In genomic region chr14:92122351-92122677, GRCh38 we compare ENCODE assay signal across 8 cellular contexts. TPM values are rescaled to one million over a fixed set of nuclear protein-coding genes. Genes with fewer than 3 reads are reported as not detected.
DNase-seq lines count a peak whose midpoint lies in the region; ATAC-seq and TF ChIP-seq lines count a peak whose summit lies in the region.

No MANE protein-coding gene starts in this region.

- H2AFZ ChIP-seq in parathyroid adenoma, result peak overlapping the region; percentile 99

- 0 to 1% methylated on average over 22 of the region's 22 CpGs for WGBS in heart right ventricle, 2 donors

- no peak for TF ChIP-seq CTCF in GM13977 (IDR thresholded peaks at IDR 0.05; ENCODE audit: extremely low read depth, insufficient read depth, missing control alignments)
- TF ChIP-seq CTCF in LNCaP clone FGC (IDR thresholded peaks at IDR 0.05; ENCODE audit: control insufficient read depth, extremely low read depth, insufficient read depth), result no peak
- TF ChIP-seq CTCF in heart right ventricle (IDR thresholded peaks at IDR 0.05), result no peak
- no peak for TF ChIP-seq CTCF in parathyroid adenoma (IDR thresholded peaks at IDR 0.05)

- H3K9ac ChIP-seq in parathyroid adenoma, result peak overlapping the region; percentile 88

- intact Hi-C loops in heart right ventricle (cut with DNase I), result loop anchor here in 3 of 10 donors (10.0 kb wide), 3 partner anchors 472 to 562 kb away; no protein-coding TSS in a partner anchor

- H3K36me3 ChIP-seq in heart right ventricle (peaks cover 0 to 45% (median 15%) of the 10 kb centered on the region in 9 donors), parathyroid adenoma (ENCODE audit: control insufficient read depth, insufficient read depth, low read length) (no peaks in the 10 kb centered on the region)

- in situ Hi-C loops in GM13977 (cut with MboI; ENCODE audit: low pct_unique_long_range_greater_than_20kb, low sequenced_read_pairs, unreplicated experiment), result no loop called here

- no peaks in the 10 kb centered on the region for H3K9me3 Mint-ChIP-seq in activated naive CD4-positive, alpha-beta T cell treated with anti-CD3 and anti-CD28 coated beads, Interleukin-2, amount 50 U/mL, for 72 hours

- DNase-seq in AML-193 (lab: John Stamatoyannopoulos, UW) (peak; percentile 39 to 49), GM13977 (ENCODE audit: low spot score) (peak; percentile 23), LNCaP clone FGC (ENCODE audit: low read depth) (no peak), heart right ventricle (no peak), HuH-7.5 (ENCODE audit: low spot score) (no peak)
- DNase-seq in activated naive CD4-positive, alpha-beta T cell treated with anti-CD3 and anti-CD28 coated beads, Interleukin-2, amount 50 U/mL, for 72 hours (ENCODE audit: low spot score in 2 of 2), result no peak
- DNase-seq in stimulated activated CD4-positive, alpha-beta T cell treated with anti-CD3 and anti-CD28 coated beads, Interleukin-4, amount 100 ng/mL, for 1 hour, result no peak

- peak overlapping the region; percentile 84 for H3K4me2 ChIP-seq in parathyroid adenoma (ENCODE audit: low read length)

- H3K27me3 ChIP-seq in heart right ventricle (no peaks in the 10 kb centered on the region), parathyroid adenoma (ENCODE audit: control insufficient read depth, insufficient read depth, low read length) (no peaks in the 10 kb centered on the region)

- peaks cover 4 to 61% (median 42%) of the 10 kb centered on the region in 9 donors for H3K4me1 ChIP-seq in heart right ventricle
- peaks cover 3% of the 10 kb centered on the region for H3K4me1 ChIP-seq in parathyroid adenoma

- H3K4me3 ChIP-seq in LNCaP clone FGC (ENCODE audit: low read depth, low read length) (peak overlapping the region; percentile 81), heart right ventricle (peak overlapping the region; percentile 64 to 98 (median 84)), parathyroid adenoma (ENCODE audit: low read depth, low read length) (peak overlapping the region; percentile 84)

- H3K79me2 ChIP-seq in parathyroid adenoma, result peaks cover 5% of the 10 kb centered on the region

- H3K9me3 ChIP-seq in heart right ventricle, result no peaks in the 10 kb centered on the region
- H3K9me3 ChIP-seq in parathyroid adenoma (ENCODE audit: control insufficient read depth, low read length), result no peaks in the 10 kb centered on the region

- H3K27ac Mint-ChIP-seq in activated naive CD4-positive, alpha-beta T cell treated with anti-CD3 and anti-CD28 coated beads, Interleukin-2, amount 50 U/mL, for 72 hours, result peak overlapping the region; percentile 98 to 100

- peak overlapping the region; percentile 83 to 100 (median 96) for H3K27ac ChIP-seq in heart right ventricle
- H3K27ac ChIP-seq in parathyroid adenoma, result peak overlapping the region; percentile 93

- ATAC-seq in activated naive CD4-positive, alpha-beta T cell treated with anti-CD3 and anti-CD28 coated beads, Interleukin-2, amount 50 U/mL, for 72 hours, result peak in 1 of 2 donors; percentile 13
- peak; percentile 16 to 51 (median 42) for ATAC-seq in heart right ventricle

- H3K36me3 Mint-ChIP-seq in activated naive CD4-positive, alpha-beta T cell treated with anti-CD3 and anti-CD28 coated beads, Interleukin-2, amount 50 U/mL, for 72 hours, result peaks cover 16 to 27% of the 10 kb centered on the region in 2 donors

RNA-seq across cellular contexts. Expression of gene CPSF2, which starts 0.5 kb away (rescaled TPM):
- 10 to 100 TPM; 68.0 to 78.4 TPM for total RNA-seq in activated naive CD4-positive, alpha-beta T cell treated with anti-CD3 and anti-CD28 coated beads, Interleukin-2, amount 50 U/mL, for 72 hours
- total RNA-seq in heart right ventricle, result 10 to 100 TPM; 35.0 to 50.3 (median 43.2) TPM
- polyA plus RNA-seq in heart right ventricle, result 1 to 10 TPM; 4.8 to 8.7 TPM

RNA-seq across cellular contexts. Expression of gene NDUFB1, which starts 0.8 kb away (rescaled TPM):
- 100 to 1,000 TPM in 1 of 2 donors, 10 to 100 TPM in 1; 82.1 to 111 TPM for total RNA-seq in activated naive CD4-positive, alpha-beta T cell treated with anti-CD3 and anti-CD28 coated beads, Interleukin-2, amount 50 U/mL, for 72 hours
- total RNA-seq in heart right ventricle, result 100 to 1,000 TPM; 340 to 642 (median 481) TPM
- 1,000 to 10,000 TPM in 1 of 2 donors, 100 to 1,000 TPM in 1; 878 to 6,426 TPM for polyA plus RNA-seq in heart right ventricle

RNA-seq across cellular contexts. Expression of gene ATXN3, which starts 15.9 kb away (rescaled TPM):
- total RNA-seq in activated naive CD4-positive, alpha-beta T cell treated with anti-CD3 and anti-CD28 coated beads, Interleukin-2, amount 50 U/mL, for 72 hours, result 10 to 100 TPM; 35.5 to 45.3 TPM
- total RNA-seq in heart right ventricle, result 10 to 100 TPM; 12.3 to 20.5 (median 17.0) TPM
- polyA plus RNA-seq in heart right ventricle, result 10 to 100 TPM in 1 of 2 donors, 1 to 10 TPM in 1; 7.0 to 11.6 TPM

Comparison
In these comparisons a context has a peak if more than half of its experiments do, and no peak if none do; other contexts are left out.
1. DNase-seq: peak in AML-193 (2 of 2) and GM13977 (single experiment); none in LNCaP clone FGC (single experiment), activated naive CD4-positive, alpha-beta T cell treated with anti-CD3 and anti-CD28 coated beads, Interleukin-2, amount 50 U/mL, for 72 hours (0 of 2), heart right ventricle (0 of 2), HuH-7.5 (single experiment) and stimulated activated CD4-positive, alpha-beta T cell treated with anti-CD3 and anti-CD28 coated beads, Interleukin-4, amount 100 ng/mL, for 1 hour (single experiment).
2. Peak in every context shown above with its lines, with median percentiles within 50 percentile points of each other: H3K4me3 ChIP-seq.